2 cellular contexts compared by ENCODE assay signal in genomic region chr1:12524266-12524665, GRCh38.
A peak's percentile ranks its signal among the peaks of the same experiment; 100 is the strongest.
TF ChIP-seq lines count a peak whose summit lies in the region.

No MANE protein-coding gene starts in this region.

TF ChIP-seq in HEK293, 187 proteins besides CTCF, POLR2A, EP300 and RAD21 (continued from another document):
- TF ChIP-seq ZFP3 (tag by site-specific recombination; IDR thresholded peaks at IDR 0.05; ENCODE audit: low read depth): no peak
- no peak for TF ChIP-seq ZNF114 (tag by site-specific recombination; IDR thresholded peaks at IDR 0.05)
- TF ChIP-seq ZNF621 (tag by site-specific recombination; IDR thresholded peaks at IDR 0.05): no peak
- no peak for TF ChIP-seq ZNF350 (tag by site-specific recombination; IDR thresholded peaks at IDR 0.05)
- no peak for TF ChIP-seq ATF2 (tag by site-specific recombination; IDR thresholded peaks at IDR 0.05; ENCODE audit: low read depth)
- no peak for TF ChIP-seq ZSCAN16 (tag by site-specific recombination; IDR thresholded peaks at IDR 0.05)
- TF ChIP-seq ZNF146 (tag by site-specific recombination; IDR thresholded peaks at IDR 0.05): peak; percentile 83

TF ChIP-seq in K562, 482 proteins besides CTCF, POLR2A, EP300 and RAD21 (continued from another document and continues in another):
- TF ChIP-seq ATF4 (CRISPR knock-in tag; IDR thresholded peaks at IDR 0.05): no peak
- TF ChIP-seq TRIM24 (IDR thresholded peaks at IDR 0.05): 0 out of 4 replicates have a peak, but pooled peaks of 1 of the 2 experiments have one; percentile 15
- peak; percentile 31; the same call in 1 of the 2 replicates for TF ChIP-seq NFE2 (IDR thresholded peaks at IDR 0.05; ENCODE audit: low read depth)
- TF ChIP-seq THAP7 (CRISPR knock-in tag; IDR thresholded peaks at IDR 0.05): no peak
- no peak for TF ChIP-seq TRIM28 (IDR thresholded peaks at IDR 0.05)
- TF ChIP-seq RBM25 (IDR thresholded peaks at IDR 0.05; ENCODE audit: low read depth, low read length, severe bottlenecking): peak; percentile 48
- TF ChIP-seq ZNF24 (IDR thresholded peaks at IDR 0.05): no peak
- TF ChIP-seq ZNF592 (IDR thresholded peaks at IDR 0.05): no peak
- no peak for TF ChIP-seq CHCHD3 (CRISPR knock-in tag; IDR thresholded peaks at IDR 0.05)
- no peak for TF ChIP-seq ZFP91 (CRISPR knock-in tag; IDR thresholded peaks at IDR 0.05)
- TF ChIP-seq ETV1 (tag; conservative IDR thresholded peaks at IDR 0.05; ENCODE audit: low read depth): no peak
- no peak for TF ChIP-seq CBFA2T3 (IDR thresholded peaks at IDR 0.05)
- no peak for TF ChIP-seq ZNF224 (CRISPR knock-in tag; IDR thresholded peaks at IDR 0.05)
- no peak for TF ChIP-seq ZNF507 (tag; conservative IDR thresholded peaks at IDR 0.05)
- TF ChIP-seq ZNF217 (CRISPR knock-in tag; IDR thresholded peaks at IDR 0.05): no peak
- TF ChIP-seq ELK3 (CRISPR knock-in tag; IDR thresholded peaks at IDR 0.05): no peak
- no peak for TF ChIP-seq MITF (IDR thresholded peaks at IDR 0.05)
- TF ChIP-seq PBX2 (CRISPR knock-in tag; IDR thresholded peaks at IDR 0.05; ENCODE audit: low read depth): no peak
- no peak for TF ChIP-seq PBX2 (tag; conservative IDR thresholded peaks at IDR 0.05; ENCODE audit: low read depth)
- no peak for TF ChIP-seq PHF8 (IDR thresholded peaks at IDR 0.05; ENCODE audit: borderline replicate concordance, low read length)
- TF ChIP-seq NCOR1 (IDR thresholded peaks at IDR 0.05): peak; percentile 11; the same call in 1 of the 2 replicates
- TF ChIP-seq RERE (CRISPR knock-in tag; IDR thresholded peaks at IDR 0.05; ENCODE audit: borderline replicate concordance): no peak
- no peak for TF ChIP-seq PCBP2 (IDR thresholded peaks at IDR 0.05; ENCODE audit: low read depth, low read length, poor library complexity, severe bottlenecking)
- TF ChIP-seq BCOR (IDR thresholded peaks at IDR 0.05): peak; percentile 83
- no peak for TF ChIP-seq GTF2B (IDR thresholded peaks at IDR 0.05; ENCODE audit: extremely low read depth, insufficient read length)
- no peak for TF ChIP-seq ZNF395 (CRISPR knock-in tag; IDR thresholded peaks at IDR 0.05)
- TF ChIP-seq MEIS2 (IDR thresholded peaks at IDR 0.05; ENCODE audit: partially characterized antibody): no peak
- TF ChIP-seq PPARD (CRISPR knock-in tag; IDR thresholded peaks at IDR 0.05): no peak
- no peak for TF ChIP-seq KAT8 (IDR thresholded peaks at IDR 0.05; ENCODE audit: low read depth)
- no peak for TF ChIP-seq FOXO4 (CRISPR knock-in tag; IDR thresholded peaks at IDR 0.05)
- TF ChIP-seq KDM1A (IDR thresholded peaks at IDR 0.05): peak; percentile 55 to 79
- no peak for TF ChIP-seq FOXJ3 (CRISPR knock-in tag; IDR thresholded peaks at IDR 0.05)
- no peak for TF ChIP-seq CBX5 (IDR thresholded peaks at IDR 0.05; ENCODE audit: borderline replicate concordance, low read depth)
- 0 out of 2 replicates have a peak, but pooled peaks have one; percentile 6 for TF ChIP-seq C11orf30 (IDR thresholded peaks at IDR 0.05; ENCODE audit: low read depth)
